In genomic region chr7:43737467-43738127, GRCh38 we compare ENCODE assay signal across 22 cellular contexts. TPM values are rescaled to one million over a fixed set of nuclear protein-coding genes. Genes with fewer than 3 reads are reported as not detected.
DNase-seq lines count a peak whose midpoint lies in the region; ATAC-seq, FAIRE-seq and TF ChIP-seq lines count a peak whose summit lies in the region.
"Had no signal": no experiment of that assay in that cellular context is flagged by ENCODE, and none has a peak within 500 bp of the region (broad histone marks: within the 10 kb centered on the region; RNA-seq: fewer than 3 reads in every experiment).

No MANE protein-coding gene starts in this region.

- H4K8ac ChIP-seq in mesendoderm (ENCODE audit: low read depth, low read length), result no peak overlapping the region

- no peak for TF ChIP-seq RAD21 in K562 (CRISPR knock-in tag; conservative IDR thresholded peaks at IDR 0.05 in 1 of 2, IDR thresholded peaks at IDR 0.05 in 1 of 2)

- CTCF ChIA-PET in Panc1 (lab: Charles Lee), result no interaction called here
- CTCF ChIA-PET in K562 (lab: Yijun Ruan, JAX; ENCODE audit: low intra/inter-chr PET ratio), result no interaction called here

- peak overlapping the region; percentile 21; the same call in 1 of the 2 replicates for H2AFZ ChIP-seq in K562 (ENCODE audit: low read depth, low read length)
- H2AFZ ChIP-seq: GM23248 had no signal

- no peak overlapping the region for H3K23ac ChIP-seq in mesendoderm (ENCODE audit: low read length)

- DNase-seq in Panc1 (ENCODE audit: low read depth, low spot score), result no peak
- DNase-seq in K562 (ENCODE audit: extremely low read depth in 1 of 4, low spot score in 3 of 4), result no peak
- no peak for DNase-seq in mesendoderm
- DNase-seq in upper lobe of right lung, result no peak
- no peak for DNase-seq in NCI-H345 (lab: John Stamatoyannopoulos, UW)
- DNase-seq in body of pancreas, result no peak
- DNase-seq in SW480 (ENCODE audit: low spot score), result no peak
- DNase-seq: ACHN; BE2C; C1 segment of cervical spinal cord; CD4-positive, CD25-positive, alpha-beta regulatory T cell; CD8-positive, alpha-beta memory T cell; COR-L47; DMS 273 treated with DMSO at 0.1 percent for 48 hours; DND-41; EL; GM23248; HCEC 1CT had no signal

- no peak overlapping the region for H2BK15ac ChIP-seq in mesendoderm (replicated peaks; ENCODE audit: low read depth)

- H3K4me2 ChIP-seq in K562 (ENCODE audit: insufficient read depth, low read length) (no peak overlapping the region), mesendoderm (ENCODE audit: low read length) (no peak overlapping the region)

- H3K9me1 ChIP-seq in K562 (ENCODE audit: control insufficient read depth, insufficient read depth, low read length), result no peaks in the 10 kb centered on the region

- no peak overlapping the region for H2AK5ac ChIP-seq in mesendoderm (ENCODE audit: low read length)

- no peak overlapping the region for H3K4me3 ChIP-seq in Panc1 (ENCODE audit: low read depth in 2 of 2, low read length in 2 of 2)
- H3K4me3 ChIP-seq in K562, result no peak overlapping the region
- H3K4me3 ChIP-seq in mesendoderm (ENCODE audit: low read length), result no peak overlapping the region
- H3K4me3 ChIP-seq in upper lobe of right lung, result no peak overlapping the region
- H3K4me3 ChIP-seq in body of pancreas, result no peak overlapping the region
- H3K4me3 ChIP-seq: GM23248 had no signal

- BruUV-seq in Panc1 (replicated peaks; lab: Mats Ljungman, UMichigan), result no TSS peak
- no TSS peak for BruUV-seq in K562 (replicated peaks; lab: Mats Ljungman, UMichigan)

- H3K27me3 ChIP-seq in Panc1 (ENCODE audit: control insufficient read depth, insufficient read depth, low read length) (no peaks in the 10 kb centered on the region), K562 (ENCODE audit: control insufficient read depth in 2 of 2, insufficient read depth in 2 of 2, low read length in 2 of 2) (no peaks in the 10 kb centered on the region), mesendoderm (ENCODE audit: insufficient read depth, low read length, poor library complexity) (no peaks in the 10 kb centered on the region), upper lobe of right lung (no peaks in the 10 kb centered on the region), body of pancreas (no peaks in the 10 kb centered on the region)
- H3K27me3 ChIP-seq: BE2C had no signal

- H4K20me1 ChIP-seq in K562 (replicated peaks; ENCODE audit: control insufficient read depth, insufficient read depth, low read length), result no peaks in the 10 kb centered on the region

- no peak overlapping the region for H2BK120ac ChIP-seq in mesendoderm (ENCODE audit: low read depth, low read length)

- 94% methylated on average over 6 of the region's 6 CpGs for WGBS in K562 (ENCODE audit: insufficient coverage, low coverage, missing lambda C conversion rate)
- WGBS in mesendoderm (ENCODE audit: extremely low coverage, insufficient coverage, low lambda C conversion rate), result no CpG with 5 or more reads among the region's 6 CpGs
- 87 to 88% methylated on average over 3 to 6 of the region's 6 CpGs for WGBS in body of pancreas, 2 donors

- POLR2A ChIA-PET in Panc1 (lab: Charles Lee), result no interaction called here
- POLR2A ChIA-PET in K562 (lab: Yijun Ruan, JAX), result interaction anchor here (0.5 to 1.7 kb wide), 2 partner anchors 9 to 282 kb away, joined by 3 read pairs; no protein-coding TSS in a partner anchor

- H3K79me1 ChIP-seq in mesendoderm (ENCODE audit: low read length), result no peaks in the 10 kb centered on the region

- no peak for FAIRE-seq in K562 (lab: Jason Lieb, UNC)
- FAIRE-seq: A204.1, GM18507, H54, HTR-8/SVneo had no signal

- intact Hi-C loops in Panc1 (cut with micrococcal nuclease; ENCODE audit: unreplicated experiment) (no loop called here), K562 (cut with micrococcal nuclease) (loop anchor here (2.0 kb wide), 1 partner anchor 13 kb away; no protein-coding TSS in a partner anchor), upper lobe of right lung (cut with DNase I) (no loop called here), body of pancreas (cut with DNase I) (no loop called here)

- ATAC-seq in Panc1 (peak; percentile 51; the same call in 1 of the 2 replicates), K562 (peak; percentile 13), upper lobe of right lung (peak; percentile 36), body of pancreas (no peak)

- H3K36me3 ChIP-seq in Panc1 (ENCODE audit: control insufficient read depth, insufficient read depth, low read length) (no peaks in the 10 kb centered on the region), K562 (ENCODE audit: control insufficient read depth, insufficient read depth, low read length) (no peaks in the 10 kb centered on the region), mesendoderm (ENCODE audit: control insufficient read depth, insufficient read depth, low read length) (no peaks in the 10 kb centered on the region), upper lobe of right lung (no peaks in the 10 kb centered on the region), body of pancreas (replicated peaks in 1 of 2; ENCODE audit: insufficient read depth in 1 of 2, low read depth in 2 of 2) (no peaks in the 10 kb centered on the region)
- H3K36me3 ChIP-seq: BE2C had no signal

- in situ Hi-C loops in Panc1 (cut with HindIII; ENCODE audit: low pct_unique_long_range_greater_than_20kb, low sequenced_read_pairs), result no loop called here
- in situ Hi-C loops in K562 (cut with MboI), result no loop called here

- TF ChIP-seq CTCF in Panc1 (IDR thresholded peaks at IDR 0.05) (no peak), K562 (IDR thresholded peaks at IDR 0.05 in 2 of 3, conservative IDR thresholded peaks at IDR 0.05 in 1 of 3; ENCODE audit: insufficient read depth in 2 of 3, low read depth in 1 of 3, low read length in 3 of 3) (no peak), upper lobe of right lung (IDR thresholded peaks at IDR 0.05) (no peak), body of pancreas (IDR thresholded peaks at IDR 0.05) (no peak)

- no peak overlapping the region for H2BK5ac ChIP-seq in mesendoderm (ENCODE audit: low read length)

- no peak for TF ChIP-seq POLR2A in K562 (conservative IDR thresholded peaks at IDR 0.05)
- no peak for TF ChIP-seq POLR2A in body of pancreas (IDR thresholded peaks at IDR 0.05)

- H3K9me3 ChIP-seq in Panc1 (ENCODE audit: control insufficient read depth, insufficient read depth, low read depth, low read length), result no peaks in the 10 kb centered on the region
- H3K9me3 ChIP-seq in K562 (replicated peaks; ENCODE audit: control insufficient read depth, insufficient read depth, low read depth, low read length), result no peaks in the 10 kb centered on the region
- no peaks in the 10 kb centered on the region for H3K9me3 ChIP-seq in upper lobe of right lung
- no peaks in the 10 kb centered on the region for H3K9me3 ChIP-seq in body of pancreas
- H3K9me3 ChIP-seq: BE2C had no signal

- H3K9ac ChIP-seq in K562 (ENCODE audit: insufficient read depth in 1 of 2, low read depth in 2 of 2, low read length in 2 of 2) (peak overlapping the region in 1 of 2 experiments; percentile 1; a peak in 1 of 4 replicates), mesendoderm (ENCODE audit: low read length) (no peak overlapping the region)
- H3K9ac ChIP-seq: GM23248 had no signal

- H3K4me1 ChIP-seq in Panc1 (ENCODE audit: control insufficient read depth, insufficient read depth, low read length), result no peaks in the 10 kb centered on the region
- H3K4me1 ChIP-seq in K562 (replicated peaks in 1 of 2; ENCODE audit: control insufficient read depth in 2 of 2, insufficient read depth in 2 of 2, low read length in 2 of 2), result peaks cover 7 to 17% of the 10 kb centered on the region in 2 experiments
- H3K4me1 ChIP-seq in mesendoderm (ENCODE audit: control insufficient read depth, low read depth, low read length), result no peaks in the 10 kb centered on the region
- no peaks in the 10 kb centered on the region for H3K4me1 ChIP-seq in upper lobe of right lung
- no peaks in the 10 kb centered on the region for H3K4me1 ChIP-seq in body of pancreas
- H3K4me1 ChIP-seq: BE2C had no signal

- no peak overlapping the region for H3K18ac ChIP-seq in mesendoderm (ENCODE audit: low read length)

- H3K27ac ChIP-seq in Panc1 (ENCODE audit: low read length), result no peak overlapping the region
- H3K27ac ChIP-seq in K562 (ENCODE audit: extremely low read depth, low read depth, low read length), result no peak overlapping the region
- H3K27ac ChIP-seq in mesendoderm (ENCODE audit: low read depth, low read length), result no peak overlapping the region
- no peak overlapping the region for H3K27ac ChIP-seq in upper lobe of right lung
- H3K27ac ChIP-seq in body of pancreas, result no peak overlapping the region
- H3K27ac ChIP-seq: GM23248 had no signal

- no peak overlapping the region for H4K5ac ChIP-seq in mesendoderm (ENCODE audit: low read length)

- peak overlapping the region; percentile 34 for H3K56ac ChIP-seq in mesendoderm (ENCODE audit: low read length)

- no peak overlapping the region for H3K4ac ChIP-seq in mesendoderm (ENCODE audit: low read depth, low read length)

- TF ChIP-seq EP300 in K562 (IDR thresholded peaks at IDR 0.05; ENCODE audit: low read length), result no peak

- H3K79me2 ChIP-seq in K562 (ENCODE audit: control insufficient read depth, insufficient read depth, low read length) (no peaks in the 10 kb centered on the region), mesendoderm (ENCODE audit: control insufficient read depth, insufficient read depth, low read length) (no peaks in the 10 kb centered on the region)

RNA-seq across cellular contexts. Expression of gene COA1, which starts 8.3 kb away (rescaled TPM):
- 65.5 TPM for total RNA-seq in Panc1 (2021; ENCODE audit: unreplicated experiment)
- 39.4 TPM for polyA plus RNA-seq in Panc1 (2012; ENCODE audit: insufficient read length)
- 181 and 261 TPM in 2 replicates for total RNA-seq in K562 (2011; cell fraction: chromatin; rRNA removed; ENCODE audit: low replicate concordance)
- 81.2 and 117 TPM in 2 replicates for total RNA-seq in K562 (2011; cell fraction: nucleolus; rRNA removed)
- total RNA-seq in K562 (2011; cell fraction: nucleoplasm; rRNA removed), result 236 and 385 TPM in 2 replicates
- 105 and 109 TPM in 2 replicates for total RNA-seq in K562 (2014; rRNA removed)
- total RNA-seq in K562 (2014; rRNA removed; fragmentation: Illumina TruSeq; extraction: Trizol), result 197 TPM in 2 replicates
- 130 and 143 TPM in 2 replicates for total RNA-seq in K562 (2015; rRNA removed; fragmentation: Illumina TruSeq; extraction: Trizol)
- 137 and 149 TPM in 2 replicates for total RNA-seq in K562 (2021)
- 98.9 and 105 TPM in 2 replicates for polyA plus RNA-seq in K562 (2011; rRNA removed)
- 79.1 and 145 TPM in 2 replicates for polyA plus RNA-seq in K562 (2011; cell fraction: cytosol; rRNA removed)
- polyA plus RNA-seq in K562 (2011; cell fraction: nucleus; rRNA removed), result 90.7 and 107 TPM in 2 replicates
- 163 and 167 TPM in 2 replicates for polyA plus RNA-seq in K562 (2012)
- 190 and 215 TPM in 2 replicates for polyA plus RNA-seq in K562 (2014; fragmentation: Illumina TruSeq; extraction: Trizol)
- 100 to 1,000 TPM; 432 to 463 TPM for polyA plus RNA-seq in K562 (2014; fragmentation: Nextera tagmentation; extraction: Ambion mirVana)
- polyA plus RNA-seq in K562 (2014; rRNA removed), result 181 and 203 TPM in 2 replicates
- 110 and 121 TPM in 2 replicates for polyA minus RNA-seq in K562 (2011; rRNA and poly(A)+ RNA removed)
- polyA minus RNA-seq in K562 (2011; cell fraction: cytosol; rRNA and poly(A)+ RNA removed), result 39.2 and 42.5 TPM in 2 replicates
- polyA minus RNA-seq in K562 (2011; cell fraction: nucleus; rRNA and poly(A)+ RNA removed), result 60.6 and 89.1 TPM in 2 replicates
- polyA plus RNA-seq in mesendoderm (2013, experiment 1 of 2), result 129 TPM
- polyA plus RNA-seq in mesendoderm (2013, experiment 2 of 2), result 132 TPM
- total RNA-seq in upper lobe of right lung, result 47.9 TPM
- total RNA-seq in body of pancreas, result 10 to 100 TPM; 36.8 to 52.4 TPM

RNA-seq across cellular contexts. Expression of gene BLVRA, which starts 20.9 kb away (rescaled TPM):
- 85.5 TPM for total RNA-seq in Panc1 (2021; ENCODE audit: unreplicated experiment)
- polyA plus RNA-seq in Panc1 (2012; ENCODE audit: insufficient read length), result 130 TPM
- 13.8 and 14.5 TPM in 2 replicates for total RNA-seq in K562 (2011; cell fraction: chromatin; rRNA removed; ENCODE audit: low replicate concordance)
- 9.5 and 15.5 TPM in 2 replicates for total RNA-seq in K562 (2011; cell fraction: nucleolus; rRNA removed)
- 13.6 and 14.7 TPM in 2 replicates for total RNA-seq in K562 (2011; cell fraction: nucleoplasm; rRNA removed)
- total RNA-seq in K562 (2014; rRNA removed), result 48.2 and 59.6 TPM in 2 replicates
- total RNA-seq in K562 (2014; rRNA removed; fragmentation: Illumina TruSeq; extraction: Trizol), result 54.4 and 54.8 TPM in 2 replicates
- 48.3 and 48.5 TPM in 2 replicates for total RNA-seq in K562 (2015; rRNA removed; fragmentation: Illumina TruSeq; extraction: Trizol)
- total RNA-seq in K562 (2021), result 50.9 and 56.6 TPM in 2 replicates
- 52.5 and 61.5 TPM in 2 replicates for polyA plus RNA-seq in K562 (2011; rRNA removed)
- polyA plus RNA-seq in K562 (2011; cell fraction: cytosol; rRNA removed), result 29.0 and 42.5 TPM in 2 replicates
- polyA plus RNA-seq in K562 (2011; cell fraction: nucleus; rRNA removed), result 11.2 and 19.2 TPM in 2 replicates
- 79.1 and 113 TPM in 2 replicates for polyA plus RNA-seq in K562 (2012)
- polyA plus RNA-seq in K562 (2014; fragmentation: Illumina TruSeq; extraction: Trizol), result 64.2 and 69.0 TPM in 2 replicates
- polyA plus RNA-seq in K562 (2014; fragmentation: Nextera tagmentation; extraction: Ambion mirVana), result 100 to 1,000 TPM; 125 to 147 TPM
- 77.7 and 79.7 TPM in 2 replicates for polyA plus RNA-seq in K562 (2014; rRNA removed)
- polyA minus RNA-seq in K562 (2011; rRNA and poly(A)+ RNA removed), result 36.3 and 37.4 TPM in 2 replicates
- 20.9 and 23.4 TPM in 2 replicates for polyA minus RNA-seq in K562 (2011; cell fraction: cytosol; rRNA and poly(A)+ RNA removed)
- 6.1 and 10.4 TPM in 2 replicates for polyA minus RNA-seq in K562 (2011; cell fraction: nucleus; rRNA and poly(A)+ RNA removed)
- polyA plus RNA-seq in mesendoderm (2013, experiment 1 of 2), result 19.1 TPM
- 17.7 TPM for polyA plus RNA-seq in mesendoderm (2013, experiment 2 of 2)
- 104 TPM for total RNA-seq in upper lobe of right lung
- 10 to 100 TPM in 1 of 2 donors, 1 to 10 TPM in 1; 4.6 to 25.2 TPM for total RNA-seq in body of pancreas
